ENCODE assay signal across 9 cellular contexts in the genomic region with DNA sequence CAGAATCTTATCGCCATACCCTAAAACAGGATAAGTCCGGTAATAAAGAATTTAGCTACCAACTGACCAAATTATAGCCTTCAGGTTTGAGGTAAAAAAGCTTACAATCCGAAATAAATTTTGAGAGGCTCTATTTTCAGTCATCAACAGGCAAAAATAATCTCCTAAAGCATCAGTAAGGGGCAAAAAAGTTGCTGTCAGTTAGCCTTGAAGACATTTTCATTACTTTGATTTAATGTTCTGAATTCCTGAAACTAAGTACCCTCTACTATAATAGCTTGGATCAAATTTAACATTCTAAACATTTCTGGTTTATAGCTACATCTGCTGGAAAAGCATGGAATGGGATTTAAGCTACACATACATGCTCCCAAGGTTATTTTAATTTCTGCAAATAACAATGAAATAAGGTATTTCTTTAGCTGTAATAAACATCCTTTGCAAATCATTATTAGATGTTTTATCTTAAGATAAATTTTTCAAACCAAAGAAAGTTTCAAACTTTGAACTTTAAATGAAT.
DNase-seq lines count a peak whose midpoint lies in the region; ATAC-seq and TF ChIP-seq lines count a peak whose summit lies in the region.
"Had no signal": no experiment of that assay in that cellular context is flagged by ENCODE, and none has a peak within 500 bp of the region (broad histone marks: within the 10 kb centered on the region; RNA-seq: fewer than 3 reads in every experiment).

No MANE protein-coding gene starts in this region.

- H3K36me3 ChIP-seq in body of pancreas (replicated peaks in 1 of 2; ENCODE audit: insufficient read depth in 1 of 2, low read depth in 2 of 2) (no peaks in the 10 kb centered on the region), kidney epithelial cell (ENCODE audit: control insufficient read depth, insufficient read depth, low read length) (no peaks in the 10 kb centered on the region)

- no peak for TF ChIP-seq POLR2A in body of pancreas (IDR thresholded peaks at IDR 0.05)

- H3K27ac ChIP-seq in body of pancreas = no peak overlapping the region

- in situ Hi-C loops in ACHN (cut with HindIII; ENCODE audit: low pct_ligation_motif_present, low pct_unique_long_range_greater_than_20kb, low sequenced_read_pairs) = no loop called here

- DNase-seq in ACHN = peak; percentile 47
- peak; percentile 6 for DNase-seq in HT-29 (ENCODE audit: low spot score)
- DNase-seq in body of pancreas = no peak
- DNase-seq in kidney epithelial cell (ENCODE audit: low read depth) = no peak
- DNase-seq in H4 (ENCODE audit: low spot score) = no peak
- DNase-seq in HuH-7.5 (ENCODE audit: low spot score) = no peak
- DNase-seq in NCI-H1436 treated with DMSO at 0.1 percent for 48 hours (lab: John Stamatoyannopoulos, UW) = no peak
- DNase-seq: H9 had no signal

- no peaks in the 10 kb centered on the region for H3K4me1 ChIP-seq in body of pancreas

- no peaks in the 10 kb centered on the region for H3K9me3 ChIP-seq in body of pancreas

- WGBS in body of pancreas, 2 donors = 85 to 89% methylated on average over 3 of the region's 3 CpGs

- H3K27me3 ChIP-seq in body of pancreas (no peaks in the 10 kb centered on the region), kidney epithelial cell (ENCODE audit: control insufficient read depth, insufficient read depth, low read length) (no peaks in the 10 kb centered on the region)

- intact Hi-C loops in body of pancreas (cut with DNase I) = no loop called here

- no peak for ATAC-seq in body of pancreas
- ATAC-seq in GM21619 (IDR thresholded peaks at IDR 0.05; ENCODE audit: unreplicated experiment) = no peak

- H3K4me3 ChIP-seq in body of pancreas (no peak overlapping the region), kidney epithelial cell (ENCODE audit: low read depth, low read length) (no peak overlapping the region)

- TF ChIP-seq CTCF in body of pancreas (IDR thresholded peaks at IDR 0.05) = peak in 6 of 7 experiments; percentile 10 to 55 (median 50)
- TF ChIP-seq CTCF in kidney epithelial cell (IDR thresholded peaks at IDR 0.05; ENCODE audit: insufficient read depth, low read length, poor library complexity, severe bottlenecking) = peak; percentile 31

Comparison
In these comparisons a context has a peak if more than half of its experiments do, and no peak if none do; other contexts are left out.
1. DNase-seq: peak in ACHN (single experiment) and HT-29 (single experiment); none in body of pancreas (0 of 4), kidney epithelial cell (single experiment), H4 (single experiment), HuH-7.5 (single experiment) and NCI-H1436 treated with DMSO at 0.1 percent for 48 hours (single experiment).